ENCODE assay signal across 8 cellular contexts in genomic region chr19:57191141-57192063, GRCh38. TPM values are rescaled to one million over a fixed set of nuclear protein-coding genes. Genes with fewer than 3 reads are reported as not detected.
DNase-seq lines count a peak whose midpoint lies in the region; ATAC-seq and TF ChIP-seq lines count a peak whose summit lies in the region.

Gene ZNF264 (plus strand): TSS chr19:57191500. CDS start chr19:57191914, 414 bp downstream.

- no peak within 1 kb of the TSS for H3K27ac ChIP-seq in MM.1S (ENCODE audit: low read length)
- H3K27ac ChIP-seq in SK-N-SH (ENCODE audit: low read depth in 2 of 2, low read length in 1 of 2) = peak within 1 kb of the TSS; percentile 79 to 91
- H3K27ac ChIP-seq in suprapubic skin = peak within 1 kb of the TSS; percentile 81

- H3F3A ChIP-seq in MM.1S (ENCODE audit: insufficient read depth, low read length) (no peaks in the 10 kb centered on the region), SK-N-SH (replicated peaks; ENCODE audit: insufficient read depth) (peaks cover 4% of the 10 kb centered on the region)

- no peak for TF ChIP-seq RAD21 in SK-N-SH (IDR thresholded peaks at IDR 0.05; ENCODE audit: low read length)

- peak within 1 kb of the TSS; percentile 83 for H2AFZ ChIP-seq in MM.1S (ENCODE audit: low read length)
- H2AFZ ChIP-seq in SK-N-SH (ENCODE audit: low read depth) = peak within 1 kb of the TSS; percentile 100

- POLR2A ChIA-PET in SK-N-SH (lab: Yijun Ruan, JAX) = interaction anchor here (0.5 to 1.3 kb wide), 4 partner anchors 17 to 82 kb away, joined by 3 to 8 read pairs (median 5); no protein-coding TSS in a partner anchor

- H3K4me1 ChIP-seq in ES-I3 (ENCODE audit: insufficient read depth, low read length) (no peaks in the 10 kb centered on the region), MM.1S (ENCODE audit: low read length) (no peaks in the 10 kb centered on the region), SK-N-SH (ENCODE audit: control insufficient read depth in 1 of 2, insufficient read depth in 2 of 2, low read depth in 1 of 2, low read length in 1 of 2) (peaks cover 0 to 21% of the 10 kb centered on the region in 2 experiments; a peak in 1 of 4 replicates), suprapubic skin (peaks cover 16% of the 10 kb centered on the region)

- H3K9me2 ChIP-seq in MM.1S (replicated peaks; ENCODE audit: insufficient read depth, low read length) (no peaks in the 10 kb centered on the region), SK-N-SH (no peaks in the 10 kb centered on the region)

- peak within 1 kb of the TSS; percentile 91 to 95 for H3K27ac Mint-ChIP-seq in activated naive CD4-positive, alpha-beta T cell treated with anti-CD3 and anti-CD28 coated beads, Interleukin-2, amount 50 U/mL, for 72 hours

- H3K36me3 Mint-ChIP-seq in activated naive CD4-positive, alpha-beta T cell treated with anti-CD3 and anti-CD28 coated beads, Interleukin-2, amount 50 U/mL, for 72 hours = peaks cover 73 to 74% of the 10 kb centered on the region in 2 donors

- ATAC-seq in activated naive CD4-positive, alpha-beta T cell treated with anti-CD3 and anti-CD28 coated beads, Interleukin-2, amount 50 U/mL, for 72 hours = peak; percentile 95 to 99

- H3K9me3 ChIP-seq in ES-I3 (ENCODE audit: control insufficient read depth, insufficient read depth, low read length) (no peaks in the 10 kb centered on the region), MM.1S (replicated peaks; ENCODE audit: insufficient read depth, low read length) (no peaks in the 10 kb centered on the region), SK-N-SH (0 out of 2 replicates have a peak, but pooled peaks cover 4% of the 10 kb centered on the region), suprapubic skin (no peaks in the 10 kb centered on the region)

- WGBS in SK-N-SH (ENCODE audit: low lambda C conversion rate) = 8% methylated on average over 32 of the region's 81 CpGs
- under 1% methylated on average over 38 of the region's 81 CpGs for WGBS in suprapubic skin

- H3K4me2 ChIP-seq in MM.1S (ENCODE audit: low read depth, low read length) (peak within 1 kb of the TSS; percentile 54), SK-N-SH (peak within 1 kb of the TSS; percentile 87)

- H3K9me3 Mint-ChIP-seq in activated naive CD4-positive, alpha-beta T cell treated with anti-CD3 and anti-CD28 coated beads, Interleukin-2, amount 50 U/mL, for 72 hours = peaks cover 19 to 26% of the 10 kb centered on the region in 2 donors

- H3K79me2 ChIP-seq in MM.1S (ENCODE audit: low read length) = no peaks in the 10 kb centered on the region
- peaks cover 48% of the 10 kb centered on the region for H3K79me2 ChIP-seq in SK-N-SH (ENCODE audit: insufficient read depth)

- H4K20me1 ChIP-seq in MM.1S (ENCODE audit: insufficient read depth, low read length) = no peaks in the 10 kb centered on the region
- H4K20me1 ChIP-seq in SK-N-SH (ENCODE audit: insufficient read depth) = peaks cover 19% of the 10 kb centered on the region

- CTCF ChIA-PET in SK-N-SH (lab: Yijun Ruan, JAX) = interaction anchor here (0.6 to 1.2 kb wide), 2 partner anchors 72 to 92 kb away, joined by 3 read pairs; no protein-coding TSS in a partner anchor

- no peak for TF ChIP-seq EP300 in SK-N-SH (IDR thresholded peaks at IDR 0.05; ENCODE audit: borderline replicate concordance in 1 of 2, low read depth in 1 of 2, low read length in 1 of 2)
- no peak for TF ChIP-seq EP300 in suprapubic skin (IDR thresholded peaks at IDR 0.05)

- H3K4me3 ChIP-seq in MM.1S (ENCODE audit: low read length) (peak within 1 kb of the TSS; percentile 55), SK-N-SH (ENCODE audit: low read depth in 2 of 2, low read length in 1 of 2) (peak within 1 kb of the TSS; percentile 82 to 96), suprapubic skin (peak within 1 kb of the TSS; percentile 81)

- peak; percentile 79 for DNase-seq in H4 (ENCODE audit: low spot score)
- peak; percentile 63 for DNase-seq in MM.1S
- peak; percentile 93 for DNase-seq in SK-N-SH
- DNase-seq in activated naive CD4-positive, alpha-beta T cell treated with anti-CD3 and anti-CD28 coated beads, Interleukin-2, amount 50 U/mL, for 72 hours (ENCODE audit: low spot score in 2 of 2) = peak; percentile 86 to 88
- DNase-seq in glomerular visceral epithelial cell (ENCODE audit: extremely low spot score) = peak; percentile 83
- peak; percentile 82 for DNase-seq in occipital lobe (lab: John Stamatoyannopoulos, UW)
- DNase-seq in suprapubic skin (ENCODE audit: low spot score in 2 of 2) = peak; percentile 93 to 95

- H3K9ac ChIP-seq in ES-I3 (ENCODE audit: low read depth, low read length) (peak within 1 kb of the TSS; percentile 91), MM.1S (ENCODE audit: low read length) (no peak within 1 kb of the TSS; the same call in 1 of the 2 replicates), SK-N-SH (peak within 1 kb of the TSS; percentile 85)

- peaks cover 14% of the 10 kb centered on the region; the same call in 1 of the 2 replicates for H3K36me3 ChIP-seq in ES-I3 (ENCODE audit: insufficient read depth, low read length)
- H3K36me3 ChIP-seq in MM.1S (replicated peaks; ENCODE audit: insufficient read depth, low read length) = no peaks in the 10 kb centered on the region
- peaks cover 32 to 33% of the 10 kb centered on the region in 2 experiments for H3K36me3 ChIP-seq in SK-N-SH (replicated peaks in 1 of 2; ENCODE audit: control insufficient read depth in 1 of 2, insufficient read depth in 2 of 2, low read length in 1 of 2)
- peaks cover 29% of the 10 kb centered on the region for H3K36me3 ChIP-seq in suprapubic skin

- H3K27me3 ChIP-seq in MM.1S (replicated peaks; ENCODE audit: insufficient read depth, low read length) = no peaks in the 10 kb centered on the region
- no peaks in the 10 kb centered on the region for H3K27me3 ChIP-seq in SK-N-SH (ENCODE audit: insufficient read depth)
- H3K27me3 ChIP-seq in suprapubic skin = no peaks in the 10 kb centered on the region

- TF ChIP-seq POLR2A in suprapubic skin (IDR thresholded peaks at IDR 0.05) = peak in 1 of 2 donors; percentile 65

- TF ChIP-seq CTCF in MM.1S (IDR thresholded peaks at IDR 0.05; ENCODE audit: low read length) = no peak
- no peak for TF ChIP-seq CTCF in SK-N-SH (IDR thresholded peaks at IDR 0.05)
- no peak for TF ChIP-seq CTCF in suprapubic skin (IDR thresholded peaks at IDR 0.05)

TF ChIP-seq in SK-N-SH, 30 proteins besides CTCF, POLR2A, EP300 and RAD21 (continues in another document):
- TF ChIP-seq TEAD4 (IDR thresholded peaks at IDR 0.05; ENCODE audit: borderline replicate concordance, insufficient read depth) = no peak
- TF ChIP-seq ELF1 (IDR thresholded peaks at IDR 0.05) = peak; percentile 88
- no peak for TF ChIP-seq RXRA (IDR thresholded peaks at IDR 0.05; ENCODE audit: borderline replicate concordance, low read depth)
- no peak for TF ChIP-seq FOSL2 (IDR thresholded peaks at IDR 0.05; ENCODE audit: borderline replicate concordance, low read depth)
- no peak for TF ChIP-seq RFX5 (IDR thresholded peaks at IDR 0.05; ENCODE audit: low read length)
- TF ChIP-seq POLR2AphosphoS5 (IDR thresholded peaks at IDR 0.05; ENCODE audit: low read depth, low read length) = peak; percentile 93
- TF ChIP-seq YY1 (IDR thresholded peaks at IDR 0.05; ENCODE audit: low read depth) = peak; percentile 90
- TF ChIP-seq USF2 (IDR thresholded peaks at IDR 0.05; ENCODE audit: borderline replicate concordance, low read depth, low read length) = no peak
- peak; percentile 43; the same call in 1 of the 2 replicates for TF ChIP-seq NFIC (IDR thresholded peaks at IDR 0.05; ENCODE audit: borderline replicate concordance)
- TF ChIP-seq FOXM1 (IDR thresholded peaks at IDR 0.05; ENCODE audit: low read depth) = no peak
- TF ChIP-seq TCF12 (IDR thresholded peaks at IDR 0.05) = no peak
- no peak for TF ChIP-seq MEF2A (IDR thresholded peaks at IDR 0.05; ENCODE audit: borderline replicate concordance, low read depth)
- peak; percentile 39; the same call in 1 of the 2 replicates for TF ChIP-seq MXI1 (IDR thresholded peaks at IDR 0.05; ENCODE audit: low read depth, low read length)
- peak; percentile 78 for TF ChIP-seq MAX (IDR thresholded peaks at IDR 0.05; ENCODE audit: low read depth)
- TF ChIP-seq NRF1 (IDR thresholded peaks at IDR 0.05; ENCODE audit: low read depth, low read length) = no peak
- no peak; the same call in 1 of the 2 replicates for TF ChIP-seq PBX3 (IDR thresholded peaks at IDR 0.05)
- no peak for TF ChIP-seq RCOR1 (IDR thresholded peaks at IDR 0.05; ENCODE audit: low read length)
- TF ChIP-seq EZH2phosphoT487 (IDR thresholded peaks at IDR 0.05; ENCODE audit: borderline replicate concordance, low read depth) = no peak
- peak; percentile 88 for TF ChIP-seq GABPA (IDR thresholded peaks at IDR 0.05; ENCODE audit: low read depth)

RNA-seq across cellular contexts. Expression of gene ZNF264, which starts in this region (rescaled TPM):
- total RNA-seq in H4 (2014; rRNA removed; shearing (Covaris generic)) = 9.6 and 11.9 TPM in 2 replicates
- 8.6 and 8.8 TPM in 2 replicates for polyA plus RNA-seq in SK-N-SH (2012; rRNA removed)
- 4.0 and 5.1 TPM in 2 replicates for polyA plus RNA-seq in SK-N-SH (2012; cell fraction: cytosol; rRNA removed)
- 14.4 and 37.4 TPM in 2 replicates for polyA plus RNA-seq in SK-N-SH (2012; cell fraction: nucleus; rRNA removed)
- total RNA-seq in activated naive CD4-positive, alpha-beta T cell treated with anti-CD3 and anti-CD28 coated beads, Interleukin-2, amount 50 U/mL, for 72 hours = 10 to 100 TPM; 23.0 to 27.6 TPM
- total RNA-seq in occipital lobe = 27.5 TPM
- total RNA-seq in suprapubic skin = 10 to 100 TPM; 35.4 to 50.2 (median 38.9) TPM
